Comparison of ENCODE assay signal across 8 cellular contexts in genomic region chr4:155025762-155026457, GRCh38.
DNase-seq lines count a peak whose midpoint lies in the region; ATAC-seq and TF ChIP-seq lines count a peak whose summit lies in the region.

No MANE protein-coding gene starts in this region.

- no peak overlapping the region for H3K4me3 ChIP-seq in testis

- peak; percentile 0 to 2 (median 1) for DNase-seq in stimulated activated CD4-positive, alpha-beta T cell treated with anti-CD3 and anti-CD28 coated beads, Interleukin-12 subunit alpha, Interleukin-12 subunit beta, amount 100 ng/mL, for 48 hours (ENCODE audit: low read depth in 2 of 3, low spot score in 1 of 3)
- DNase-seq in stimulated activated CD4-positive, alpha-beta T cell treated with anti-CD3 and anti-CD28 coated beads, Interleukin-4, amount 100 ng/mL, for 24 hours, result no peak
- peak; percentile 8 for DNase-seq in RKO (ENCODE audit: low spot score)
- DNase-seq in hepatic stellate cell (ENCODE audit: low spot score), result peak; percentile 18
- peak; percentile 83 for DNase-seq in testis
- no peak for DNase-seq in SW 1271 (lab: John Stamatoyannopoulos, UW)
- DNase-seq in mesenteric fat pad (ENCODE audit: low spot score), result no peak

- no peaks in the 10 kb centered on the region for H3K9me3 ChIP-seq in testis

- no peaks in the 10 kb centered on the region for H3K27me3 ChIP-seq in testis

- peak; percentile 90 for ATAC-seq in HG02885 (IDR thresholded peaks at IDR 0.05; ENCODE audit: poor library complexity, unreplicated experiment)

- intact Hi-C loops in testis (cut with DNase I; ENCODE audit: low total_unique reads), result no loop called here

- no peaks in the 10 kb centered on the region for H3K36me3 ChIP-seq in testis (ENCODE audit: low read depth, missing control alignments)

- 41 to 44% methylated on average over 10 of the region's 10 CpGs for WGBS in testis, 2 donors

- no peak overlapping the region for H3K27ac ChIP-seq in testis

- H3K4me1 ChIP-seq in testis, result no peaks in the 10 kb centered on the region

- TF ChIP-seq POLR2A in testis (IDR thresholded peaks at IDR 0.05), result no peak

- TF ChIP-seq CTCF in testis (IDR thresholded peaks at IDR 0.05), result peak; percentile 45 to 60 (median 52)

Comparison
In these comparisons a context has a peak if more than half of its experiments do, and no peak if none do; other contexts are left out.
1. DNase-seq: peak in stimulated activated CD4-positive, alpha-beta T cell treated with anti-CD3 and anti-CD28 coated beads, Interleukin-12 subunit alpha, Interleukin-12 subunit beta, amount 100 ng/mL, for 48 hours (3 of 3), RKO (single experiment), hepatic stellate cell (single experiment) and testis (single experiment); none in stimulated activated CD4-positive, alpha-beta T cell treated with anti-CD3 and anti-CD28 coated beads, Interleukin-4, amount 100 ng/mL, for 24 hours (single experiment), SW 1271 (0 of 2) and mesenteric fat pad (single experiment).